In the genomic region with DNA sequence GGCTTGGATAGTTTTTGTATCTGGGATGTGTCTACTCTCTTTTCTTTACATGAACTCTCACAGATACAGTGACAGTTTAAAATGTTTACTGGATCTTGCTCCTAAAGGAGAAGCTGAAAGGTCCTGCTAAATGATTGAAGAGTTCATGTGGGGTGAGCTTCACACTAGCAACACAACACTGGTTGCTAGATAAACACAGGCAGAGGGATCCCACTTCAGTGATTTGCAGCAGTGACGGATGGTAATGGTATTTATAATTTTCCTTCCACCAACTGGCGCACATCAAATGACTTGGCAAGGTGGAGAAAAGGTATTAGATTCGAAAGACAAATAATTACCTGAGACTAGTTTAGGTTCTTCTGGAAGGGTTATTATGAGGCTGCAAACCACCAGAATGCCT, we compare ENCODE assay signal across 21 cellular contexts.
DNase-seq lines count a peak whose midpoint lies in the region.
"Had no signal": no experiment of that assay in that cellular context is flagged by ENCODE, and none has a peak within 500 bp of the region (broad histone marks: within the 10 kb centered on the region; RNA-seq: fewer than 3 reads in every experiment).

No MANE protein-coding gene starts in this region.

- H3K4me1 ChIP-seq in GM23248 (ENCODE audit: insufficient read depth): no peaks in the 10 kb centered on the region

- H3K4me3 ChIP-seq in GM23248: no peak overlapping the region
- H3K4me3 ChIP-seq: K562 had no signal

- no peak overlapping the region for H3K4me2 ChIP-seq in GM23248 (ENCODE audit: unreplicated experiment)

- no peaks in the 10 kb centered on the region for H3K79me2 ChIP-seq in GM23248 (ENCODE audit: insufficient read depth)

- H2AFZ ChIP-seq in GM23248: no peak overlapping the region

- H4K20me1 ChIP-seq in GM23248 (ENCODE audit: insufficient read depth): no peaks in the 10 kb centered on the region

- WGBS in GM23248 (ENCODE audit: low coverage in 1 of 2, low lambda C conversion rate in 2 of 2, missing lambda C conversion rate in 2 of 2), 2 experiments: 27 to 35% methylated on average over 3 of the region's 3 CpGs

- H3K36me3 ChIP-seq in GM23248 (ENCODE audit: low read depth): no peaks in the 10 kb centered on the region

- H3K9me2 ChIP-seq in GM23248 (ENCODE audit: insufficient read depth): no peaks in the 10 kb centered on the region

- no peaks in the 10 kb centered on the region for H3F3A ChIP-seq in GM23248 (ENCODE audit: insufficient read depth)

- H3K9ac ChIP-seq in GM23248: no peak overlapping the region

- no peaks in the 10 kb centered on the region for H3K27me3 ChIP-seq in GM23248 (replicated peaks; ENCODE audit: insufficient read depth)

- no peak overlapping the region for H3K27ac ChIP-seq in GM23248
- H3K27ac ChIP-seq: C4-2B, HL-60, RWPE1 had no signal

- in situ Hi-C loops in GM23248 (cut with MboI): no loop called here

- H3K9me3 ChIP-seq in GM23248 (ENCODE audit: low read depth): no peaks in the 10 kb centered on the region

- DNase-seq in NCI-H82 (lab: John Stamatoyannopoulos, UW) (peak; percentile 19), NCI-H82 treated with DMSO at 0.1 percent for 48 hours (lab: John Stamatoyannopoulos, UW; ENCODE audit: unreplicated experiment) (no peak), GM23248 (peak; percentile 9), glomerular visceral epithelial cell (ENCODE audit: extremely low spot score) (peak; percentile 16), left kidney (ENCODE audit: low read depth, low spot score) (peak; percentile 89), mucosa of gallbladder (ENCODE audit: low spot score) (no peak), NCI-H524 (lab: John Stamatoyannopoulos, UW) (no peak)
- DNase-seq in stimulated activated naive CD4-positive, alpha-beta T cell (lab: John Stamatoyannopoulos, UW): no peak
- DNase-seq: CD8-positive, alpha-beta memory T cell; DMS79; H7; MM.1S; NCI-H1048; NCI-H1417 treated with DMSO at 0.1 percent for 48 hours; NCI-H187; NCI-H510A treated with DMSO at 0.1 percent for 48 hours; NK-92 treated with Interleukin-12 subunit alpha and Interleukin-12 subunit beta, amount 100 ng/mL, for 24 hours had no signal

Comparison
In these comparisons a context has a peak if more than half of its experiments do, and no peak if none do; other contexts are left out.
1. DNase-seq: peak in NCI-H82 (single experiment), GM23248 (single experiment), glomerular visceral epithelial cell (single experiment) and left kidney (single experiment); none in NCI-H82 treated with DMSO at 0.1 percent for 48 hours (single experiment), stimulated activated naive CD4-positive, alpha-beta T cell (0 of 6), mucosa of gallbladder (single experiment) and NCI-H524 (0 of 2).